ENCODE assay signal across 22 cellular contexts in the genomic region with DNA sequence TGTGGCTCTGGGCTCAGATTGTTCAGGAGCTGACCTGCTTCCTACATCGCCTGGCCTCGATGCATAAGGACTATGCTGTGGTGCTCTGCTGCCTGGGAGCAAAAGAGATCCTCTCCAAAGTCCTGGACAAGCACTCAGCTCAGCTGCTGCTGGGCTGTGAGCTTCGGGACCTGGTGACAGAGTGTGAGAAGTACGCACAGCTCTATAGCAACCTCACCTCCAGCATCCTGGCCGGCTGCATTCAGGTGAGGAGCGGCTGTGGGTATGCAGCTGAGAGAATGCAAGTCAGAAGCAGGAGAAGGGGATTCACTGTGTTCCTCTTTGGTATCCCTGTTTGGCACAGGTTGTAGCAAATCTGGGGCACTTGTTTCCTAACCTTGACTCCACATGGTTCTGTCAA. TPM values are rescaled to one million over a fixed set of nuclear protein-coding genes. Genes with fewer than 3 reads are reported as not detected.
DNase-seq lines count a peak whose midpoint lies in the region; ATAC-seq and TF ChIP-seq lines count a peak whose summit lies in the region.
"Had no signal": no experiment of that assay in that cellular context is flagged by ENCODE, and none has a peak within 500 bp of the region (broad histone marks: within the 10 kb centered on the region; RNA-seq: fewer than 3 reads in every experiment).

No MANE protein-coding gene starts in this region.

- POLR2A ChIA-PET in RWPE1 (lab: Yijun Ruan, JAX; ENCODE audit: low non-redundant PET): no interaction called here

- CTCF ChIA-PET in RWPE1 (lab: Yijun Ruan, JAX): no interaction called here

- intact Hi-C loops in natural killer cell (cut with micrococcal nuclease): no loop called here

- no peak overlapping the region for H2AFZ ChIP-seq in osteoblast (ENCODE audit: low read length)
- H2AFZ ChIP-seq: PC-9 had no signal

- H3K4me3 ChIP-seq in osteoblast (ENCODE audit: insufficient read depth, low read length): no peak overlapping the region
- H3K4me3 ChIP-seq: K562, PC-9 had no signal

- H3K4me1 ChIP-seq in osteoblast (ENCODE audit: insufficient read depth, low read length): no peaks in the 10 kb centered on the region

- H3K27me3 Mint-ChIP-seq in chondrocyte (ENCODE audit: low read depth) (no peaks in the 10 kb centered on the region), natural killer cell (ENCODE audit: low read depth in 2 of 2) (no peaks in the 10 kb centered on the region)

- H3K9me3 Mint-ChIP-seq in chondrocyte (ENCODE audit: low read depth) (no peaks in the 10 kb centered on the region), natural killer cell (no peaks in the 10 kb centered on the region)

- no peaks in the 10 kb centered on the region for H3K9me3 ChIP-seq in osteoblast (ENCODE audit: low read depth, low read length)

- H3K4me3 Mint-ChIP-seq in chondrocyte (ENCODE audit: unreplicated experiment) (no peak overlapping the region), natural killer cell (no peak overlapping the region)

- H3K4me2 ChIP-seq in osteoblast (ENCODE audit: insufficient read depth, low read length): no peak overlapping the region
- H3K4me2 ChIP-seq: PC-9 had no signal

- H3K36me3 ChIP-seq in osteoblast (ENCODE audit: insufficient read depth, low read length): peaks cover 35% of the 10 kb centered on the region

- H3K36me3 Mint-ChIP-seq in chondrocyte (ENCODE audit: low read depth) (peaks cover 34% of the 10 kb centered on the region), natural killer cell (peaks cover 10% of the 10 kb centered on the region)

- H4K20me1 ChIP-seq in osteoblast (ENCODE audit: insufficient read depth, low read length): no peaks in the 10 kb centered on the region

- H3K27ac Mint-ChIP-seq in chondrocyte (ENCODE audit: unreplicated experiment): no peak overlapping the region
- H3K27ac Mint-ChIP-seq in natural killer cell: no peak overlapping the region

- no peaks in the 10 kb centered on the region for H3K4me1 Mint-ChIP-seq in chondrocyte (ENCODE audit: low read depth)
- H3K4me1 Mint-ChIP-seq in natural killer cell: no peaks in the 10 kb centered on the region

- ATAC-seq in natural killer cell (no peak), HG03039 (IDR thresholded peaks at IDR 0.05; ENCODE audit: unreplicated experiment) (no peak), HG03095 (IDR thresholded peaks at IDR 0.05; ENCODE audit: unreplicated experiment) (no peak)
- ATAC-seq: K562 had no signal

- no peaks in the 10 kb centered on the region for H3K27me3 ChIP-seq in osteoblast (ENCODE audit: insufficient read depth, low read length)

- TF ChIP-seq CTCF in RWPE1 (conservative IDR thresholded peaks at IDR 0.05; ENCODE audit: low read depth) (no peak), chondrocyte (IDR thresholded peaks at IDR 0.05) (no peak), osteoblast (IDR thresholded peaks at IDR 0.05; ENCODE audit: extremely low read depth, low read depth, low read length) (no peak), natural killer cell (IDR thresholded peaks at IDR 0.05) (no peak)

- H3K27ac ChIP-seq in RWPE1 (peak overlapping the region; percentile 34), osteoblast (ENCODE audit: low read depth, low read length) (no peak overlapping the region)
- H3K27ac ChIP-seq: PC-9 had no signal

- DNase-seq in activated effector memory CD4-positive, alpha-beta T cell treated with anti-CD3 and anti-CD28 coated beads, Interleukin-2, amount 50 U/mL, for 16 hours: peak; percentile 41
- DNase-seq in activated effector memory CD4-positive, alpha-beta T cell treated with Interleukin-2 at 50 U/mL for 16 hours: no peak
- DNase-seq in RWPE1 (ENCODE audit: low spot score) (no peak), chondrocyte (ENCODE audit: low spot score) (peak; percentile 57), osteoblast (ENCODE audit: insufficient read length, low spot score, missing footprints) (peak; percentile 2), natural killer cell (no peak)
- DNase-seq: DMS153, DND-41, MV-4-11, NCI-H1105 treated with DMSO at 0.1 percent for 48 hours, NCI-H2029, NCI-H446 treated with DMSO at 0.1 percent for 48 hours, NCI-H526, PC-9, SHP77 had no signal

- H3K79me2 ChIP-seq in osteoblast (ENCODE audit: insufficient read depth, low read length): no peaks in the 10 kb centered on the region

RNA-seq across cellular contexts. Expression of a gene that starts 17.9 kb away (rescaled TPM):
- total RNA-seq in chondrocyte (17.5 to 36.6 TPM (median 19.8 TPM) in 3 replicates), osteoblast (34.4 and 34.5 TPM in 2 replicates), natural killer cell (10 to 100 TPM; 73.1 to 85.7 (median 73.9) TPM)

RNA-seq across cellular contexts. Expression of a gene that starts 28.8 kb away (rescaled TPM):
- total RNA-seq in chondrocyte (42.2 to 43.9 TPM (median 42.7 TPM) in 3 replicates), osteoblast (17.7 and 20.6 TPM in 2 replicates), natural killer cell (10 to 100 TPM; 31.6 to 33.0 (median 32.0) TPM)

RNA-seq across cellular contexts. Expression of a gene that starts 29.4 kb away (rescaled TPM):
- total RNA-seq in chondrocyte: 22.8 to 34.1 TPM (median 24.5 TPM) in 3 replicates
- 32.9 and 33.3 TPM in 2 replicates for total RNA-seq in osteoblast
- total RNA-seq in natural killer cell: 10 to 100 TPM in 1 of 3 donors, 1 to 10 TPM in 2; 6.1 to 10.2 (median 8.0) TPM

RNA-seq across cellular contexts. Expression of a gene that starts 43.4 kb away (rescaled TPM):
- total RNA-seq in chondrocyte (0.07 TPM in 1 of 3 replicates, not detected in the others), osteoblast (under 0.01 TPM in 1 of 2 replicates, not detected in the other), natural killer cell (under 1 TPM in 1 of 3 donors, not detected in 2; 0.07 TPM)
- total RNA-seq: A172, K562, MCF 10A, RPMI7951, SK-MEL-5 had no signal

Comparison
In these comparisons a context has a peak if more than half of its experiments do, and no peak if none do; other contexts are left out.
1. DNase-seq: peak in activated effector memory CD4-positive, alpha-beta T cell treated with anti-CD3 and anti-CD28 coated beads, Interleukin-2, amount 50 U/mL, for 16 hours (single experiment), chondrocyte (single experiment) and osteoblast (single experiment); none in activated effector memory CD4-positive, alpha-beta T cell treated with Interleukin-2 at 50 U/mL for 16 hours (single experiment), RWPE1 (single experiment) and natural killer cell (single experiment).